34 cellular contexts compared by ENCODE assay signal in the genomic region with DNA sequence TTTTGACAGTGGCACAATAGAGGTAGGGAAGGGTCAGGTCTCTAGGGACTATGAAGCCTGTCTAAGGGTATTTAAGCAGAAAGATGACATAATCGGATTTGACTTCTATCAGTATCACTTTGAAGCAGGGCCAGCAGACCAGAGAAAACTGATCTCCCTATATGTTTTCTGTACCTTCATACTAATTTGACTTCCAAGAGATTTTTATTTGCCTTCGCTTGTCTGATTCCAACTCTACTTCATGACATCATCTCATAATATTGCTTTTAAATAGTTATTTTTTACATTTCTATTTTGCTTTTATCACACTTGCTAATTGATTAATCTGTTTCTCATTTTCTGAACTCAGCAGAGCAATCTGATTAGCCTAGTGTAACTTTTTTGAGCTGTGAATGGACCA.
"Had no signal": no experiment of that assay in that cellular context is flagged by ENCODE, and none has a peak within 500 bp of the region (broad histone marks: within the 10 kb centered on the region; RNA-seq: fewer than 3 reads in every experiment).

No MANE protein-coding gene starts in this region.

- FAIRE-seq: astrocyte, TTC549 had no signal

- H3K36me3 ChIP-seq: adrenal gland, brain microvascular endothelial cell, breast epithelium, colonic mucosa had no signal

- H3K4me1 ChIP-seq: body of pancreas, breast epithelium, colonic mucosa had no signal

- DNase-seq: activated B cell treated with CpG ODN at 0.5 μM for 24 hours; activated CD4-positive, alpha-beta memory T cell treated with anti-CD3 and anti-CD28 coated beads for 36 hours; activated CD4-positive, alpha-beta T cell treated with anti-CD3 and anti-CD28 coated beads for 4 hours; activated CD4-positive, alpha-beta T cell treated with anti-CD3 and anti-CD28 coated beads, Interleukin-2, amount 50 U/mL, for 1 hour; activated CD4-positive, alpha-beta T cell treated with anti-CD3 and anti-CD28 coated beads, Interleukin-2, amount 50 U/mL, for 4 hours; activated CD4-positive, CD25-positive, alpha-beta regulatory T cell treated with anti-CD3 and anti-CD28 coated beads, Interleukin-2, amount 50 U/mL, for 72 hours; activated CD8-positive, alpha-beta memory T cell treated with anti-CD3 and anti-CD28 coated beads, Interleukin-2, amount 50 U/mL, for 4 hours; activated CD8-positive, alpha-beta T cell treated with anti-CD3 and anti-CD28 coated beads for 36 hours; activated effector memory CD4-positive, alpha-beta T cell treated with anti-CD3 and anti-CD28 coated beads, Interleukin-2, amount 50 U/mL, for 16 hours; activated gamma-delta T cell treated with Interleukin-2 at 50 U/mL for 16 hours; activated naive CD4-positive, alpha-beta T cell; activated naive CD4-positive, alpha-beta T cell treated with anti-CD3 and anti-CD28 coated beads for 36 hours; activated naive CD4-positive, alpha-beta T cell treated with anti-CD3 and anti-CD28 coated beads, Interleukin-2, amount 50 U/mL, for 16 hours; activated naive CD8-positive, alpha-beta T cell treated with anti-CD3 and anti-CD28 coated beads for 36 hours; activated T-cell treated with anti-CD3 and anti-CD28 coated beads for 4 hours; activated T-cell treated with anti-CD3 and anti-CD28 coated beads, Interleukin-2, amount 50 U/mL, for 1 hour; activated T-cell treated with anti-CD3 and anti-CD28 coated beads, Interleukin-2, amount 50 U/mL, for 4 hours; activated T-cell treated with anti-CD3 and anti-CD28 coated beads, Interleukin-2, amount 50 U/mL, for 72 hours; adrenal gland; amniotic stem cell; aorta; body of pancreas; brain microvascular endothelial cell; caudate nucleus; cerebellar nuclear complex; colonic mucosa; T-helper 2 cell; T-helper 9 cell had no signal

- H3K27me3 ChIP-seq: adrenal gland, body of pancreas, brain microvascular endothelial cell, breast epithelium, colonic mucosa had no signal

- H3K27ac ChIP-seq: adrenal gland, body of pancreas, brain microvascular endothelial cell, breast epithelium, colonic mucosa, VCaP had no signal

- H3K4me3 ChIP-seq: adrenal gland, body of pancreas, breast epithelium, colonic mucosa had no signal

- ATAC-seq: activated CD8-positive, alpha-beta T cell treated with anti-CD3 and anti-CD28 coated beads for 36 hours; activated naive CD4-positive, alpha-beta T cell treated with anti-CD3 and anti-CD28 coated beads, Interleukin-2, amount 50 U/mL, for 72 hours; activated T-cell treated with anti-CD3 and anti-CD28 coated beads, Interleukin-2, amount 50 U/mL, for 4 hours; activated T-cell treated with anti-CD3 and anti-CD28 coated beads, Interleukin-2, amount 50 U/mL, for 72 hours; activated T-helper 17 cell treated with anti-CD3 and anti-CD28 coated beads, Interleukin-2, amount 50 U/mL, for 72 hours; body of pancreas had no signal

- H3K9me3 ChIP-seq: adrenal gland, body of pancreas, breast epithelium, colonic mucosa had no signal
